21 cellular contexts compared by ENCODE assay signal in the genomic region with DNA sequence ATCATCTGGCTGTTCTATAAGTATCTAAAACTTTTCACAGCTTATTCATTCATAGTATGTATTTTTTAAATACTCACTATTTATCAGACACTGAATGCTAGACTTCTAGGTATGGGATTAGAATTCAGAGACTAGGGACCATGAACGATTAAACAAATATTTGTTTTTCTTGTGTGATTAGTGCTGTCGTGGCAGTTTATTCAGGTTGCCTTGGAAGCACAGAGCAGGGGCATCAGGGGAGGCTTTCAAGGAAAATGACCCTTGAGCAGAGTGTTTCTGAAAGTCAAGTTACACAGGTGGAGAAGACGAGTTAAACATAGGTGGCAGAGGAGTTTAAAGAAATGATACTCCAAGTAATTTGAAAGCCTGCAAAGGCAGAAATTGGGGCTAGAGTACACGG. TPM values are rescaled to one million over a fixed set of nuclear protein-coding genes. Genes with fewer than 3 reads are reported as not detected.
DNase-seq lines count a peak whose midpoint lies in the region; ATAC-seq, FAIRE-seq and TF ChIP-seq lines count a peak whose summit lies in the region.
"Had no signal": no experiment of that assay in that cellular context is flagged by ENCODE, and none has a peak within 500 bp of the region (broad histone marks: within the 10 kb centered on the region; RNA-seq: fewer than 3 reads in every experiment).

No MANE protein-coding gene starts in this region.

- no peak for FAIRE-seq in A549 (lab: Jason Lieb, UNC)

- H3K27ac ChIP-seq in A549: no peak overlapping the region
- H3K27ac ChIP-seq: skin epidermis had no signal

- TF ChIP-seq CTCF in A549 (IDR thresholded peaks at IDR 0.05): no peak
- TF ChIP-seq CTCF in GM10266 (IDR thresholded peaks at IDR 0.05; ENCODE audit: control insufficient read depth, insufficient read depth, low read depth, missing control alignments): no peak

- no peaks in the 10 kb centered on the region for H3K9me3 Mint-ChIP-seq in stimulated activated naive CD8-positive, alpha-beta T cell treated with anti-CD3 and anti-CD28 coated beads, Interleukin-15, amount 100 ng/mL, for 72 hours

- H3K9me3 ChIP-seq in A549: no peaks in the 10 kb centered on the region
- H3K9me3 ChIP-seq in endocrine pancreas (ENCODE audit: control insufficient read depth, low read length): no peaks in the 10 kb centered on the region
- H3K9me3 ChIP-seq: tibial artery had no signal

- no peak overlapping the region for H3K9ac ChIP-seq in endocrine pancreas (ENCODE audit: control insufficient read depth, insufficient read depth, low read length)

- no peak overlapping the region for H3K4me3 Mint-ChIP-seq in stimulated activated naive CD8-positive, alpha-beta T cell treated with anti-CD3 and anti-CD28 coated beads, Interleukin-15, amount 100 ng/mL, for 72 hours
- H3K4me3 Mint-ChIP-seq: activated CD4-positive, alpha-beta T cell treated with anti-CD3 and anti-CD28 coated beads for 36 hours had no signal

- no peak for TF ChIP-seq RAD21 in A549 (conservative IDR thresholded peaks at IDR 0.05 in 1 of 2, IDR thresholded peaks at IDR 0.05 in 1 of 2)

- peak in 1 of 2 experiments; percentile 36; a peak in 2 of 6 replicates for ATAC-seq in A549
- ATAC-seq in HG03039 (IDR thresholded peaks at IDR 0.05; ENCODE audit: unreplicated experiment): no peak
- ATAC-seq in stimulated activated naive CD8-positive, alpha-beta T cell treated with anti-CD3 and anti-CD28 coated beads, Interleukin-15, amount 100 ng/mL, for 72 hours: no peak
- ATAC-seq in GM18502 (IDR thresholded peaks at IDR 0.05; ENCODE audit: poor library complexity, unreplicated experiment): no peak
- ATAC-seq: activated CD4-positive, alpha-beta T cell treated with anti-CD3 and anti-CD28 coated beads for 36 hours had no signal

- peak overlapping the region; percentile 60 for H3K4me2 ChIP-seq in A549

- 26% methylated on average over 4 of the region's 4 CpGs for WGBS in A549 (ENCODE audit: missing lambda C conversion rate)

- H3K27me3 ChIP-seq in endocrine pancreas (ENCODE audit: control insufficient read depth, insufficient read depth, low read length): no peaks in the 10 kb centered on the region
- H3K27me3 ChIP-seq: tibial artery had no signal

- H3K4me1 ChIP-seq in A549 (peaks cover 47% of the 10 kb centered on the region), endocrine pancreas (ENCODE audit: control insufficient read depth, insufficient read depth, low read length) (peaks cover 28% of the 10 kb centered on the region)

- no peaks in the 10 kb centered on the region for H3K36me3 ChIP-seq in endocrine pancreas (ENCODE audit: control insufficient read depth, insufficient read depth, low read length)
- H3K36me3 ChIP-seq: tibial artery had no signal

- CTCF ChIA-PET in A549 (lab: Yijun Ruan, JAX): no interaction called here

- no peak overlapping the region for H3K27ac Mint-ChIP-seq in stimulated activated naive CD8-positive, alpha-beta T cell treated with anti-CD3 and anti-CD28 coated beads, Interleukin-15, amount 100 ng/mL, for 72 hours
- H3K27ac Mint-ChIP-seq: activated CD4-positive, alpha-beta T cell treated with anti-CD3 and anti-CD28 coated beads for 36 hours had no signal

- no peak for TF ChIP-seq POLR2A in A549 (IDR thresholded peaks at IDR 0.05; ENCODE audit: low read length)

- H3K4me3 ChIP-seq in A549: no peak overlapping the region
- H3K4me3 ChIP-seq in endocrine pancreas (ENCODE audit: control insufficient read depth, insufficient read depth, low read length): peak overlapping the region; percentile 14
- H3K4me3 ChIP-seq: skin epidermis, tibial artery had no signal

- peaks cover 25% of the 10 kb centered on the region for H3K4me1 Mint-ChIP-seq in stimulated activated naive CD8-positive, alpha-beta T cell treated with anti-CD3 and anti-CD28 coated beads, Interleukin-15, amount 100 ng/mL, for 72 hours

- no peaks in the 10 kb centered on the region for H3K27me3 Mint-ChIP-seq in stimulated activated naive CD8-positive, alpha-beta T cell treated with anti-CD3 and anti-CD28 coated beads, Interleukin-15, amount 100 ng/mL, for 72 hours
- H3K27me3 Mint-ChIP-seq: activated CD4-positive, alpha-beta T cell treated with anti-CD3 and anti-CD28 coated beads for 36 hours had no signal

- DNase-seq in A549 (ENCODE audit: low read depth in 1 of 2, low spot score in 1 of 2): peak; percentile 6 to 29
- DNase-seq in NCI-H1105 (lab: John Stamatoyannopoulos, UW): peak; percentile 45
- DNase-seq in NCI-H510A treated with DMSO at 0.1 percent for 48 hours (lab: John Stamatoyannopoulos, UW): peak; percentile 78
- no peak for DNase-seq in GM10266 (ENCODE audit: extremely low spot score)
- DNase-seq in stimulated activated naive CD8-positive, alpha-beta T cell treated with anti-CD3 and anti-CD28 coated beads, Interleukin-15, amount 100 ng/mL, for 72 hours: no peak
- DNase-seq: 8988T; activated CD4-positive, alpha-beta T cell treated with anti-CD3 and anti-CD28 coated beads for 36 hours; activated effector memory CD4-positive, alpha-beta T cell treated with anti-CD3 and anti-CD28 coated beads, Interleukin-2, amount 50 U/mL, for 16 hours; amygdala; C1 segment of cervical spinal cord; foreskin fibroblast; GOT3; Kasumi-1; OCI-M1; posterior cingulate gyrus; T1000; tibial artery had no signal

- TF ChIP-seq EP300 in A549 (IDR thresholded peaks at IDR 0.05): no peak

- POLR2A ChIA-PET in A549 (lab: Yijun Ruan, JAX): no interaction called here

TF ChIP-seq in A549, 52 proteins besides CTCF, POLR2A, EP300 and RAD21:
- TF ChIP-seq CHD2 (IDR thresholded peaks at IDR 0.05; ENCODE audit: low read length, partially characterized antibody): no peak
- peak; percentile 88 for TF ChIP-seq MAFK (IDR thresholded peaks at IDR 0.05; ENCODE audit: partially characterized antibody)
TF ChIP-seq in A549: peak in this region for 1.

RNA-seq across cellular contexts. Expression of a gene that starts 5.7 kb away (rescaled TPM):
- polyA plus RNA-seq in A549 (2011; rRNA removed): 16.2 and 16.9 TPM in 2 replicates
- 4.3 and 4.4 TPM in 2 replicates for polyA plus RNA-seq in A549 (2012; cell fraction: cytosol; rRNA removed)
- polyA plus RNA-seq in A549 (2012; cell fraction: nucleus; rRNA removed): 2.3 and 2.5 TPM in 2 replicates
- 7.2 to 8.2 TPM (median 7.4 TPM) in 3 replicates for polyA plus RNA-seq in A549 (2017; fragmentation: RNase III; extraction: RNeasy Plus Mini Kit Qiagen cat#74134 plus additional on column Dnase treatment)
- 7.3 and 8.1 TPM in 2 replicates for polyA minus RNA-seq in A549 (2011; rRNA and poly(A)+ RNA removed)

Comparison
In these comparisons a context has a peak if more than half of its experiments do, and no peak if none do; other contexts are left out.
1. DNase-seq: peak in A549 (2 of 2), NCI-H1105 (single experiment) and NCI-H510A treated with DMSO at 0.1 percent for 48 hours (single experiment); none in GM10266 (single experiment) and stimulated activated naive CD8-positive, alpha-beta T cell treated with anti-CD3 and anti-CD28 coated beads, Interleukin-15, amount 100 ng/mL, for 72 hours (0 of 2).